1 cellular context compared by ENCODE assay signal in the genomic region with DNA sequence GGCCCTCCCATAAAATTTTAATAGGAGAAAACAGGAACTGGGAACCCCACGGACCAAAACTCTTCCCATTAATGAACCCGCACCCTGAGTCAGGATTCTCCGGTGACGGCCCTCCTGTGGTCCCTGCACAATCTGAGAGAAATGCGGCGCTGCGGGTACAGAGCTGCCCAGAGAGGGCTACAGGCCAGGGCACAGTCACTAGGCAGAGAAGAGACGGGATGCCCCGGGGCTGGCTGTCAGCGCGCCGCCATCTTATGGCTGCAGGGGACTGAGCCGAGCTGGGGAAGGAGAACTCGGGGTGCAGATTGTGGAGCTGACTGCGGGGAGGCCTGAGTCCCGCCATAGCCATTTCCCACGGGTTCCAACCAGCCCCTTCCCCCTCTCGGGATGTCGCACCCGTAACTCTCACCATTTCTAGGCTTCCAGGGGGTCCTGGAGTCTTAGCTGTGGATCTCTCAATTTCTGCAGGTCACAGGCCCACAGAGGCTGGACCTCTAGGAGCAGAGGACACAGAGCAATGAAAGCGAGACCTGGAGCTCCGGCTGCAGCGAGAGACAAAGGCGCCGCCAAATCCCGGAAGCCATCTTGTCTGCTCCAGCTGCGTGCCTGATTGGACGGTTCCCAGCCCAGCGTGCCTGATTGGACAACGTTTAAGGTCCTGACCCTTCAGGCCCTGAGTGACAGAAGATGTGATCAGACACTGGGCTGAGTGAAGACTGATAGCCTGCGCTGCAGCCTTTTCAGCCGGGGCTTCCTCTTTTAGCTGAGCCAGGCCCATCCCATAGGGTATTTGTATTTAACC.
A peak's percentile ranks its signal among the peaks of the same experiment; 100 is the strongest.
TF ChIP-seq lines count a peak whose summit lies in the region.

A gene (minus strand): TSS at position 591 of the 802 bp plus-strand sequence. CDS start 179 bp downstream, at position 412.

TF ChIP-seq in HepG2, 621 proteins besides CTCF, POLR2A, EP300 and RAD21 (continues in another document):
- TF ChIP-seq, protein P1, sequence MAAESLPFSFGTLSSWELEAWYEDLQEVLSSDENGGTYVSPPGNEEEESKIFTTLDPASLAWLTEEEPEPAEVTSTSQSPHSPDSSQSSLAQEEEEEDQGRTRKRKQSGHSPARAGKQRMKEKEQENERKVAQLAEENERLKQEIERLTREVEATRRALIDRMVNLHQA (CRISPR knock-in tag; IDR thresholded peaks at IDR 0.05) = no peak
- 0 out of 2 replicates have a peak, but pooled peaks have one; percentile 39 for TF ChIP-seq ZNF670 (CRISPR knock-in tag; IDR thresholded peaks at IDR 0.05; ENCODE audit: borderline replicate concordance)
- no peak for TF ChIP-seq HOXA9 (CRISPR knock-in tag; IDR thresholded peaks at IDR 0.05; ENCODE audit: borderline replicate concordance)
- TF ChIP-seq RBFOX2 (IDR thresholded peaks at IDR 0.05; ENCODE audit: low read depth, low read length) = peak; percentile 45; the same call in 1 of the 2 replicates
- peak; percentile 26; the same call in 1 of the 2 replicates for TF ChIP-seq MXD4 (CRISPR knock-in tag; IDR thresholded peaks at IDR 0.05)
- TF ChIP-seq, protein P2, sequence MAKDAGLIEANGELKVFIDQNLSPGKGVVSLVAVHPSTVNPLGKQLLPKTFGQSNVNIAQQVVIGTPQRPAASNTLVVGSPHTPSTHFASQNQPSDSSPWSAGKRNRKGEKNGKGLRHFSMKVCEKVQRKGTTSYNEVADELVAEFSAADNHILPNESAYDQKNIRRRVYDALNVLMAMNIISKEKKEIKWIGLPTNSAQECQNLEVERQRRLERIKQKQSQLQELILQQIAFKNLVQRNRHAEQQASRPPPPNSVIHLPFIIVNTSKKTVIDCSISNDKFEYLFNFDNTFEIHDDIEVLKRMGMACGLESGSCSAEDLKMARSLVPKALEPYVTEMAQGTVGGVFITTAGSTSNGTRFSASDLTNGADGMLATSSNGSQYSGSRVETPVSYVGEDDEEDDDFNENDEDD (CRISPR knock-in tag; IDR thresholded peaks at IDR 0.05; ENCODE audit: borderline replicate concordance) = peak; percentile 62; the same call in 1 of the 2 replicates
- no peak for TF ChIP-seq HHEX (CRISPR knock-in tag; IDR thresholded peaks at IDR 0.05)
- TF ChIP-seq, protein P3, sequence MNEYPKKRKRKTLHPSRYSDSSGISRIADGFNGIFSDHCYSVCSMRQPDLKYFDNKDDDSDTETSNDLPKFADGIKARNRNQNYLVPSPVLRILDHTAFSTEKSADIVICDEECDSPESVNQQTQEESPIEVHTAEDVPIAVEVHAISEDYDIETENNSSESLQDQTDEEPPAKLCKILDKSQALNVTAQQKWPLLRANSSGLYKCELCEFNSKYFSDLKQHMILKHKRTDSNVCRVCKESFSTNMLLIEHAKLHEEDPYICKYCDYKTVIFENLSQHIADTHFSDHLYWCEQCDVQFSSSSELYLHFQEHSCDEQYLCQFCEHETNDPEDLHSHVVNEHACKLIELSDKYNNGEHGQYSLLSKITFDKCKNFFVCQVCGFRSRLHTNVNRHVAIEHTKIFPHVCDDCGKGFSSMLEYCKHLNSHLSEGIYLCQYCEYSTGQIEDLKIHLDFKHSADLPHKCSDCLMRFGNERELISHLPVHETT (CRISPR knock-in tag; conservative IDR thresholded peaks at IDR 0.05) = 0 out of 2 replicates have a peak, but pooled peaks have one; percentile 30
- TF ChIP-seq, protein P4, sequence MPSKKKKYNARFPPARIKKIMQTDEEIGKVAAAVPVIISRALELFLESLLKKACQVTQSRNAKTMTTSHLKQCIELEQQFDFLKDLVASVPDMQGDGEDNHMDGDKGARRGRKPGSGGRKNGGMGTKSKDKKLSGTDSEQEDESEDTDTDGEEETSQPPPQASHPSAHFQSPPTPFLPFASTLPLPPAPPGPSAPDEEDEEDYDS (CRISPR knock-in tag; IDR thresholded peaks at IDR 0.05) = peak; percentile 66
- TF ChIP-seq, protein P5, sequence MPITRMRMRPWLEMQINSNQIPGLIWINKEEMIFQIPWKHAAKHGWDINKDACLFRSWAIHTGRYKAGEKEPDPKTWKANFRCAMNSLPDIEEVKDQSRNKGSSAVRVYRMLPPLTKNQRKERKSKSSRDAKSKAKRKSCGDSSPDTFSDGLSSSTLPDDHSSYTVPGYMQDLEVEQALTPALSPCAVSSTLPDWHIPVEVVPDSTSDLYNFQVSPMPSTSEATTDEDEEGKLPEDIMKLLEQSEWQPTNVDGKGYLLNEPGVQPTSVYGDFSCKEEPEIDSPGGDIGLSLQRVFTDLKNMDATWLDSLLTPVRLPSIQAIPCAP (CRISPR knock-in tag; IDR thresholded peaks at IDR 0.05; ENCODE audit: low read depth) = no peak
- TF ChIP-seq KDM5B (CRISPR knock-in tag; IDR thresholded peaks at IDR 0.05; ENCODE audit: borderline replicate concordance) = peak; percentile 35; the same call in 1 of the 2 replicates
- TF ChIP-seq, protein P6, sequence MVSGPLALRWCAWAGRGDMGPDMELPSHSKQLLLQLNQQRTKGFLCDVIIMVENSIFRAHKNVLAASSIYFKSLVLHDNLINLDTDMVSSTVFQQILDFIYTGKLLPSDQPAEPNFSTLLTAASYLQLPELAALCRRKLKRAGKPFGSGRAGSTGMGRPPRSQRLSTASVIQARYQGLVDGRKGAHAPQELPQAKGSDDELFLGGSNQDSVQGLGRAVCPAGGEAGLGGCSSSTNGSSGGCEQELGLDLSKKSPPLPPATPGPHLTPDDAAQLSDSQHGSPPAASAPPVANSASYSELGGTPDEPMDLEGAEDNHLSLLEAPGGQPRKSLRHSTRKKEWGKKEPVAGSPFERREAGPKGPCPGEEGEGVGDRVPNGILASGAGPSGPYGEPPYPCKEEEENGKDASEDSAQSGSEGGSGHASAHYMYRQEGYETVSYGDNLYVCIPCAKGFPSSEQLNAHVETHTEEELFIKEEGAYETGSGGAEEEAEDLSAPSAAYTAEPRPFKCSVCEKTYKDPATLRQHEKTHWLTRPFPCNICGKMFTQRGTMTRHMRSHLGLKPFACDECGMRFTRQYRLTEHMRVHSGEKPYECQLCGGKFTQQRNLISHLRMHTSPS (CRISPR knock-in tag; IDR thresholded peaks at IDR 0.05; ENCODE audit: low read depth) = no peak
- 0 out of 2 replicates have a peak, but pooled peaks have one; percentile 9 for TF ChIP-seq NRL (CRISPR knock-in tag; IDR thresholded peaks at IDR 0.05; ENCODE audit: borderline replicate concordance)
- no peak for TF ChIP-seq NONO (IDR thresholded peaks at IDR 0.05)
- 0 out of 2 replicates have a peak, but pooled peaks have one; percentile 24 for TF ChIP-seq NONO (CRISPR knock-in tag; conservative IDR thresholded peaks at IDR 0.05)
- no peak for TF ChIP-seq ZNF235 (CRISPR knock-in tag; IDR thresholded peaks at IDR 0.05; ENCODE audit: borderline replicate concordance)
- TF ChIP-seq SMC3 (IDR thresholded peaks at IDR 0.05; ENCODE audit: low read length) = no peak
- TF ChIP-seq HNF4G (IDR thresholded peaks at IDR 0.05; ENCODE audit: borderline replicate concordance, low read depth, low read length) = no peak
- TF ChIP-seq HNF4G (CRISPR knock-in tag; IDR thresholded peaks at IDR 0.05; ENCODE audit: borderline replicate concordance, low read depth) = no peak
- no peak for TF ChIP-seq BHLHE40 (IDR thresholded peaks at IDR 0.05; ENCODE audit: low read length)
- TF ChIP-seq, protein P7, sequence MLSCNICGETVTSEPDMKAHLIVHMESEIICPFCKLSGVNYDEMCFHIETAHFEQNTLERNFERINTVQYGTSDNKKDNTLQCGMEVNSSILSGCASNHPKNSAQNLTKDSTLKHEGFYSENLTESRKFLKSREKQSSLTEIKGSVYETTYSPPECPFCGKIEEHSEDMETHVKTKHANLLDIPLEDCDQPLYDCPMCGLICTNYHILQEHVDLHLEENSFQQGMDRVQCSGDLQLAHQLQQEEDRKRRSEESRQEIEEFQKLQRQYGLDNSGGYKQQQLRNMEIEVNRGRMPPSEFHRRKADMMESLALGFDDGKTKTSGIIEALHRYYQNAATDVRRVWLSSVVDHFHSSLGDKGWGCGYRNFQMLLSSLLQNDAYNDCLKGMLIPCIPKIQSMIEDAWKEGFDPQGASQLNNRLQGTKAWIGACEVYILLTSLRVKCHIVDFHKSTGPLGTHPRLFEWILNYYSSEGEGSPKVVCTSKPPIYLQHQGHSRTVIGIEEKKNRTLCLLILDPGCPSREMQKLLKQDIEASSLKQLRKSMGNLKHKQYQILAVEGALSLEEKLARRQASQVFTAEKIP (CRISPR knock-in tag; IDR thresholded peaks at IDR 0.05; ENCODE audit: borderline replicate concordance) = no peak
- peak; percentile 82 for TF ChIP-seq SAP130 (CRISPR knock-in tag; IDR thresholded peaks at IDR 0.05; ENCODE audit: low read depth)
- peak; percentile 22; the same call in 1 of the 2 replicates for TF ChIP-seq DMAP1 (CRISPR knock-in tag; IDR thresholded peaks at IDR 0.05)
- TF ChIP-seq ZNF234 (CRISPR knock-in tag; conservative IDR thresholded peaks at IDR 0.05) = no peak
- TF ChIP-seq ZNF326 (CRISPR knock-in tag; IDR thresholded peaks at IDR 0.05; ENCODE audit: borderline replicate concordance) = no peak
- 0 out of 2 replicates have a peak, but pooled peaks have one; percentile 23 for TF ChIP-seq NR2C2 (CRISPR knock-in tag; IDR thresholded peaks at IDR 0.05; ENCODE audit: borderline replicate concordance)
- no peak for TF ChIP-seq TEAD2 (CRISPR knock-in tag; IDR thresholded peaks at IDR 0.05)
- TF ChIP-seq KDM5A (IDR thresholded peaks at IDR 0.05; ENCODE audit: borderline replicate concordance, low read length) = peak; percentile 58
- TF ChIP-seq KMT2A (CRISPR knock-in tag; IDR thresholded peaks at IDR 0.05) = peak; percentile 42; the same call in 1 of the 2 replicates
- TF ChIP-seq TEAD3 (CRISPR knock-in tag; optimal IDR thresholded peaks at IDR 0.05; ENCODE audit: borderline replicate concordance) = peak; percentile 47
- TF ChIP-seq POLR2G (IDR thresholded peaks at IDR 0.05; ENCODE audit: low read depth, low read length) = peak; percentile 75
- TF ChIP-seq GZF1 (CRISPR knock-in tag; IDR thresholded peaks at IDR 0.05) = 0 out of 2 replicates have a peak, but pooled peaks have one; percentile 28
- TF ChIP-seq NFYB (CRISPR knock-in tag; IDR thresholded peaks at IDR 0.05) = peak; percentile 88
- TF ChIP-seq CREB1 (IDR thresholded peaks at IDR 0.05) = no peak
- TF ChIP-seq CREB1 (CRISPR knock-in tag; IDR thresholded peaks at IDR 0.05) = peak; percentile 68
- no peak for TF ChIP-seq DR1 (CRISPR knock-in tag; IDR thresholded peaks at IDR 0.05)
- no peak for TF ChIP-seq IRF2 (CRISPR knock-in tag; IDR thresholded peaks at IDR 0.05)
- TF ChIP-seq ZMYM4 (CRISPR knock-in tag; IDR thresholded peaks at IDR 0.05) = peak; percentile 79
- TF ChIP-seq HOXA3 (CRISPR knock-in tag; IDR thresholded peaks at IDR 0.05) = peak; percentile 53; the same call in 1 of the 2 replicates
- TF ChIP-seq ZNF354B (CRISPR knock-in tag; IDR thresholded peaks at IDR 0.05) = no peak
- peak; percentile 93 for TF ChIP-seq SIN3A (IDR thresholded peaks at IDR 0.05; ENCODE audit: borderline replicate concordance, low read depth, low read length)
- TF ChIP-seq GABPA (IDR thresholded peaks at IDR 0.05; ENCODE audit: low read depth, low read length) = no peak
- TF ChIP-seq GABPA (CRISPR knock-in tag; IDR thresholded peaks at IDR 0.05; ENCODE audit: low read depth) = 0 out of 2 replicates have a peak, but pooled peaks have one; percentile 13
- TF ChIP-seq MBD4 (IDR thresholded peaks at IDR 0.05; ENCODE audit: borderline replicate concordance, low read length) = no peak
- TF ChIP-seq PHF5A (CRISPR knock-in tag; IDR thresholded peaks at IDR 0.05; ENCODE audit: low read depth, unreplicated experiment) = no peak
- no peak for TF ChIP-seq BRD4 (CRISPR knock-in tag; IDR thresholded peaks at IDR 0.05)
- TF ChIP-seq, protein P8, sequence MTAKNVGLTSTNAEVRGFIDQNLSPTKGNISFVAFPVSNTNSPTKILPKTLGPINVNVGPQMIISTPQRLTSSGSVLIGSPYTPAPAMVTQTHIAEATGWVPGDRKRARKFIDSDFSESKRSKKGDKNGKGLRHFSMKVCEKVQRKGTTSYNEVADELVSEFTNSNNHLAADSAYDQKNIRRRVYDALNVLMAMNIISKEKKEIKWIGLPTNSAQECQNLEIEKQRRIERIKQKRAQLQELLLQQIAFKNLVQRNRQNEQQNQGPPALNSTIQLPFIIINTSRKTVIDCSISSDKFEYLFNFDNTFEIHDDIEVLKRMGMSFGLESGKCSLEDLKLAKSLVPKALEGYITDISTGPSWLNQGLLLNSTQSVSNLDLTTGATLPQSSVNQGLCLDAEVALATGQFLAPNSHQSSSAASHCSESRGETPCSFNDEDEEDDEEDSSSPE (CRISPR knock-in tag; IDR thresholded peaks at IDR 0.05) = peak; percentile 46
- TF ChIP-seq, protein P9, sequence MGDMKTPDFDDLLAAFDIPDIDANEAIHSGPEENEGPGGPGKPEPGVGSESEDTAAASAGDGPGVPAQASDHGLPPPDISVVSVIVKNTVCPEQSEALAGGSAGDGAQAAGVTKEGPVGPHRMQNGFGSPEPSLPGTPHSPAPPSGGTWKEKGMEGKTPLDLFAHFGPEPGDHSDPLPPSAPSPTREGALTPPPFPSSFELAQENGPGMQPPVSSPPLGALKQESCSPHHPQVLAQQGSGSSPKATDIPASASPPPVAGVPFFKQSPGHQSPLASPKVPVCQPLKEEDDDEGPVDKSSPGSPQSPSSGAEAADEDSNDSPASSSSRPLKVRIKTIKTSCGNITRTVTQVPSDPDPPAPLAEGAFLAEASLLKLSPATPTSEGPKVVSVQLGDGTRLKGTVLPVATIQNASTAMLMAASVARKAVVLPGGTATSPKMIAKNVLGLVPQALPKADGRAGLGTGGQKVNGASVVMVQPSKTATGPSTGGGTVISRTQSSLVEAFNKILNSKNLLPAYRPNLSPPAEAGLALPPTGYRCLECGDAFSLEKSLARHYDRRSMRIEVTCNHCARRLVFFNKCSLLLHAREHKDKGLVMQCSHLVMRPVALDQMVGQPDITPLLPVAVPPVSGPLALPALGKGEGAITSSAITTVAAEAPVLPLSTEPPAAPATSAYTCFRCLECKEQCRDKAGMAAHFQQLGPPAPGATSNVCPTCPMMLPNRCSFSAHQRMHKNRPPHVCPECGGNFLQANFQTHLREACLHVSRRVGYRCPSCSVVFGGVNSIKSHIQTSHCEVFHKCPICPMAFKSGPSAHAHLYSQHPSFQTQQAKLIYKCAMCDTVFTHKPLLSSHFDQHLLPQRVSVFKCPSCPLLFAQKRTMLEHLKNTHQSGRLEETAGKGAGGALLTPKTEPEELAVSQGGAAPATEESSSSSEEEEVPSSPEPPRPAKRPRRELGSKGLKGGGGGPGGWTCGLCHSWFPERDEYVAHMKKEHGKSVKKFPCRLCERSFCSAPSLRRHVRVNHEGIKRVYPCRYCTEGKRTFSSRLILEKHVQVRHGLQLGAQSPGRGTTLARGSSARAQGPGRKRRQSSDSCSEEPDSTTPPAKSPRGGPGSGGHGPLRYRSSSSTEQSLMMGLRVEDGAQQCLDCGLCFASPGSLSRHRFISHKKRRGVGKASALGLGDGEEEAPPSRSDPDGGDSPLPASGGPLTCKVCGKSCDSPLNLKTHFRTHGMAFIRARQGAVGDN (CRISPR knock-in tag; IDR thresholded peaks at IDR 0.05) = peak; percentile 56
- peak; percentile 79; the same call in 1 of the 2 replicates for TF ChIP-seq SIN3B (IDR thresholded peaks at IDR 0.05; ENCODE audit: low read length)
- TF ChIP-seq ZFY (CRISPR knock-in tag; IDR thresholded peaks at IDR 0.05) = peak; percentile 69
- no peak for TF ChIP-seq SRSF4 (IDR thresholded peaks at IDR 0.05; ENCODE audit: low read depth, low read length, poor library complexity, severe bottlenecking)
- peak; percentile 38; the same call in 1 of the 2 replicates for TF ChIP-seq ELF3 (CRISPR knock-in tag; IDR thresholded peaks at IDR 0.05)
